Comparison of ENCODE assay signal across 8 cellular contexts in the genomic region with DNA sequence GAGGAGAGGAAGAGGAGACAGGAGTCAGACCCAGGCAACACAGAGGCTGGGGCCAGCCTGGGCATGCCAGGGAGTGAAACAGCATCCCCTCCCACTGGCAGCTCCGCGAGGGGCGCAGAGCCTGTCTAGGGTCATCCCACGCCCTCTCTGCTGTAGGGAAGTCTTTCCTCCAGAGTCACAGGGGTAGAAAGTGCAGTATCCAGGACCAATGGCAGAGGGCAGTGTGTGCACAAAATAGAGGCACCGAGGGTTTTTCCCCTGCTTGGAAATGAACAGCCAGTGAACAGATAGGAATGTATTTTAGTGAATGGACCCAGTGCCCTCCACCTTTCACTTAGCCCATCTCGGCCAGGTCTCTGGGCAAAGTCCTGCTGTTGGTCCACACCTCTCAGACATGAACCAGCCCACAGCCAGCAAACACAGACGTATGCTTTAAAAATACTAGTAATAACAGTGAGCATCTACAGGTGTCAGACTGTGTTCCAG. TPM values are rescaled to one million over a fixed set of nuclear protein-coding genes. Genes with fewer than 3 reads are reported as not detected.
DNase-seq lines count a peak whose midpoint lies in the region; ATAC-seq, FAIRE-seq and TF ChIP-seq lines count a peak whose summit lies in the region.

No MANE protein-coding gene starts in this region.

- H3K27me3 Mint-ChIP-seq in Caco-2 (ENCODE audit: insufficient read depth, unreplicated experiment): peaks cover 4% of the 10 kb centered on the region
- no peaks in the 10 kb centered on the region for H3K27me3 Mint-ChIP-seq in natural killer cell treated with Interleukin-12 subunit alpha and Interleukin-12 subunit beta and Interleukin-15 and Interleukin-18, amount 100 ng/mL, for 72 hours
- H3K27me3 Mint-ChIP-seq in stimulated activated naive CD8-positive, alpha-beta T cell treated with anti-CD3 and anti-CD28 coated beads, Interleukin-15, amount 100 ng/mL, for 72 hours: no peaks in the 10 kb centered on the region

- peak; percentile 67 to 82 for ATAC-seq in natural killer cell treated with Interleukin-12 subunit alpha and Interleukin-12 subunit beta and Interleukin-15 and Interleukin-18, amount 100 ng/mL, for 72 hours
- ATAC-seq in stimulated activated naive CD8-positive, alpha-beta T cell treated with anti-CD3 and anti-CD28 coated beads, Interleukin-15, amount 100 ng/mL, for 72 hours: peak; percentile 74
- ATAC-seq in GM21526 (IDR thresholded peaks at IDR 0.05; ENCODE audit: low FRiP score, unreplicated experiment): no peak

- TF ChIP-seq CTCF in Caco-2 (IDR thresholded peaks at IDR 0.05; ENCODE audit: insufficient read depth in 1 of 2, low read depth in 1 of 2, low read length in 1 of 2, severe bottlenecking in 1 of 2, unreplicated experiment in 1 of 2) (peak; percentile 62 to 75), OCI-LY3 (IDR thresholded peaks at IDR 0.05; ENCODE audit: low read depth, low read length) (peak; percentile 71), fibroblast of mammary gland (conservative IDR thresholded peaks at IDR 0.05; ENCODE audit: control insufficient read depth, insufficient read depth, low read depth, low read length) (peak; percentile 77)

- FAIRE-seq in HTR-8/SVneo (lab: Jason Lieb, UNC): peak; percentile 89

- H3K27ac ChIP-seq in OCI-LY3 (ENCODE audit: low read length): no peak overlapping the region

- H3K4me3 ChIP-seq in Caco-2 (ENCODE audit: low read depth, low read length): no peak overlapping the region
- H3K4me3 ChIP-seq in OCI-LY3 (ENCODE audit: low read length): no peak overlapping the region
- H3K4me3 ChIP-seq in fibroblast of mammary gland (ENCODE audit: control insufficient read depth, low read depth, low read length): no peak overlapping the region

- H3K4me3 Mint-ChIP-seq in Caco-2 (ENCODE audit: unreplicated experiment): no peak overlapping the region
- no peak overlapping the region for H3K4me3 Mint-ChIP-seq in natural killer cell treated with Interleukin-12 subunit alpha and Interleukin-12 subunit beta and Interleukin-15 and Interleukin-18, amount 100 ng/mL, for 72 hours
- no peak overlapping the region for H3K4me3 Mint-ChIP-seq in stimulated activated naive CD8-positive, alpha-beta T cell treated with anti-CD3 and anti-CD28 coated beads, Interleukin-15, amount 100 ng/mL, for 72 hours

- DNase-seq in Caco-2 (peak; percentile 60 to 74), HTR-8/SVneo (ENCODE audit: insufficient read length, low spot score) (peak; percentile 86), fibroblast of mammary gland (ENCODE audit: low read depth) (peak; percentile 52)
- DNase-seq in activated T-cell treated with anti-CD3 and anti-CD28 coated beads, Interleukin-2, amount 50 U/mL, for 48 hours: peak; percentile 78 to 81
- DNase-seq in natural killer cell treated with Interleukin-12 subunit alpha and Interleukin-12 subunit beta and Interleukin-15 and Interleukin-18, amount 100 ng/mL, for 72 hours (ENCODE audit: low spot score): no peak
- DNase-seq in stimulated activated naive CD8-positive, alpha-beta T cell treated with anti-CD3 and anti-CD28 coated beads, Interleukin-15, amount 100 ng/mL, for 72 hours: peak; percentile 58 to 65

- H4K20me1 ChIP-seq in OCI-LY3 (ENCODE audit: insufficient read depth, low read length): no peaks in the 10 kb centered on the region

- no peaks in the 10 kb centered on the region for H3K4me1 Mint-ChIP-seq in Caco-2 (ENCODE audit: low read depth, unreplicated experiment)
- peaks cover 32 to 33% of the 10 kb centered on the region in 2 donors for H3K4me1 Mint-ChIP-seq in natural killer cell treated with Interleukin-12 subunit alpha and Interleukin-12 subunit beta and Interleukin-15 and Interleukin-18, amount 100 ng/mL, for 72 hours (ENCODE audit: low read depth in 2 of 2)
- H3K4me1 Mint-ChIP-seq in stimulated activated naive CD8-positive, alpha-beta T cell treated with anti-CD3 and anti-CD28 coated beads, Interleukin-15, amount 100 ng/mL, for 72 hours: peaks cover 30% of the 10 kb centered on the region

- no peaks in the 10 kb centered on the region for H3K36me3 Mint-ChIP-seq in Caco-2 (ENCODE audit: insufficient read depth, unreplicated experiment)
- H3K36me3 Mint-ChIP-seq in natural killer cell treated with Interleukin-12 subunit alpha and Interleukin-12 subunit beta and Interleukin-15 and Interleukin-18, amount 100 ng/mL, for 72 hours: no peaks in the 10 kb centered on the region

- CTCF ChIA-PET in Caco-2 (lab: Charles Lee): interaction anchor here (1.1 to 1.5 kb wide), 2 partner anchors 282 to 297 kb away, joined by 4 to 5 read pairs; no protein-coding TSS in a partner anchor

- H3K79me2 ChIP-seq in OCI-LY3 (ENCODE audit: low read length): no peaks in the 10 kb centered on the region

- no peak overlapping the region for H3K9ac ChIP-seq in OCI-LY3 (ENCODE audit: low read length)

- H3K36me3 ChIP-seq in Caco-2 (ENCODE audit: control insufficient read depth, insufficient read depth, low read length) (no peaks in the 10 kb centered on the region), OCI-LY3 (replicated peaks; ENCODE audit: low read depth, low read length) (no peaks in the 10 kb centered on the region)

- H3K4me2 ChIP-seq in OCI-LY3 (ENCODE audit: low read length): no peak overlapping the region; the same call in 1 of the 2 replicates

- no peak overlapping the region for H2AFZ ChIP-seq in OCI-LY3 (ENCODE audit: low read depth, low read length)

- no TSS peak for BruUV-seq in Caco-2 (replicated peaks; lab: Mats Ljungman, UMichigan)

- H3K27ac Mint-ChIP-seq in Caco-2 (ENCODE audit: unreplicated experiment): no peak overlapping the region
- no peak overlapping the region for H3K27ac Mint-ChIP-seq in natural killer cell treated with Interleukin-12 subunit alpha and Interleukin-12 subunit beta and Interleukin-15 and Interleukin-18, amount 100 ng/mL, for 72 hours
- no peak overlapping the region for H3K27ac Mint-ChIP-seq in stimulated activated naive CD8-positive, alpha-beta T cell treated with anti-CD3 and anti-CD28 coated beads, Interleukin-15, amount 100 ng/mL, for 72 hours

- POLR2A ChIA-PET in Caco-2 (lab: Charles Lee): no interaction called here

- peaks cover 11% of the 10 kb centered on the region; the same call in 1 of the 2 replicates for H3K4me1 ChIP-seq in Caco-2
- no peaks in the 10 kb centered on the region for H3K4me1 ChIP-seq in OCI-LY3 (ENCODE audit: low read length)

- H3K9me3 ChIP-seq in Caco-2: no peaks in the 10 kb centered on the region
- no peaks in the 10 kb centered on the region for H3K9me3 ChIP-seq in OCI-LY3 (ENCODE audit: insufficient read depth, low read length)

- H3K27me3 ChIP-seq in Caco-2 (replicated peaks; ENCODE audit: control insufficient read depth, insufficient read depth, low read length) (no peaks in the 10 kb centered on the region), OCI-LY3 (ENCODE audit: low read depth, low read length) (peaks cover 25% of the 10 kb centered on the region)

- no peaks in the 10 kb centered on the region for H3K9me3 Mint-ChIP-seq in Caco-2 (ENCODE audit: unreplicated experiment)
- no peaks in the 10 kb centered on the region for H3K9me3 Mint-ChIP-seq in natural killer cell treated with Interleukin-12 subunit alpha and Interleukin-12 subunit beta and Interleukin-15 and Interleukin-18, amount 100 ng/mL, for 72 hours
- no peaks in the 10 kb centered on the region for H3K9me3 Mint-ChIP-seq in stimulated activated naive CD8-positive, alpha-beta T cell treated with anti-CD3 and anti-CD28 coated beads, Interleukin-15, amount 100 ng/mL, for 72 hours

- intact Hi-C loops in Caco-2 (cut with micrococcal nuclease; ENCODE audit: unreplicated experiment): loop anchor here (1.0 kb wide), 2 partner anchors 282 to 297 kb away; no protein-coding TSS in a partner anchor

RNA-seq across cellular contexts. Expression of a gene that starts 9.4 kb away (rescaled TPM):
- not detected in 2 replicates for total RNA-seq in Caco-2 (2022)
- total RNA-seq in natural killer cell treated with Interleukin-12 subunit alpha and Interleukin-12 subunit beta and Interleukin-15 and Interleukin-18, amount 100 ng/mL, for 72 hours: not detected

RNA-seq across cellular contexts. Expression of a gene that starts 18.2 kb away (rescaled TPM):
- not detected in 2 replicates for total RNA-seq in Caco-2 (2022)
- under 1 TPM in 1 of 2 donors, not detected in 1; 0.43 TPM for total RNA-seq in natural killer cell treated with Interleukin-12 subunit alpha and Interleukin-12 subunit beta and Interleukin-15 and Interleukin-18, amount 100 ng/mL, for 72 hours

RNA-seq across cellular contexts. Expression of a gene that starts 30.1 kb away (rescaled TPM):
- 1.2 and 1.5 TPM in 2 replicates for total RNA-seq in Caco-2 (2022)
- total RNA-seq in natural killer cell treated with Interleukin-12 subunit alpha and Interleukin-12 subunit beta and Interleukin-15 and Interleukin-18, amount 100 ng/mL, for 72 hours: not detected

RNA-seq across cellular contexts. Expression of a gene that starts 35.3 kb away (rescaled TPM):
- total RNA-seq in Caco-2 (2022): not detected in 2 replicates
- total RNA-seq in natural killer cell treated with Interleukin-12 subunit alpha and Interleukin-12 subunit beta and Interleukin-15 and Interleukin-18, amount 100 ng/mL, for 72 hours: under 1 TPM in 1 of 2 donors, not detected in 1; 0.52 TPM
